1 cellular context compared by ENCODE assay signal in the genomic region with DNA sequence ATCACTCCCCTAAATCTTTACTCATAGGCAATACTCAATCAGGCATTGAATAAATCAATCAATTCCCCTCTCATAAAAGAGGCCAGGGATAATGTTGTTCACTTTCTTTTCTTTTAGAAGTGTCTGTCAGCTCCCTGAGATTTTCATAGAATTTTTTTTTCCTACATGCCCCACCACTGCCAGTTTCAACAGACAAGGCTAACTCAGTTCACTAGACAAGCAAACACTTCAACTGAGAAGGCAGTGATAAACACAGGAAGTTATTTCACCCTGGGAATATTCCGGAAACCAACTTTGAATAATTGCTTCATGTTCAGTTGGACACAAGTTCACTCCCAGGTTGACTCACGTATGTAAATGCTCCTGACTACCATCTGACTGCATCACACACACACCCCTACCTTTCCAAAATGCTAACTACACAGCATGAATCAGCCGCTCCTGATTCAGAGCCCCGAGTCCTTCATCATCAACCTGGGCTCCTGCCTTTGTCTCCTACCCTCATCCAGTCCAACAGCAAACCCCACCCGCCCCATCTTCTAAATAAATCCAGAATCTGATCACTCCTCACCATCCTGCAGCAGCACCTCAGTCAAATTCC.
TF ChIP-seq lines count a peak whose summit lies in the region.

No MANE protein-coding gene starts in this region.

TF ChIP-seq in GM12878, 131 proteins besides CTCF, POLR2A, EP300 and RAD21 (continued from another document):
- TF ChIP-seq MLLT1 (IDR thresholded peaks at IDR 0.05): no peak
- peak; percentile 100 for TF ChIP-seq POU2F2 (IDR thresholded peaks at IDR 0.05; ENCODE audit: borderline replicate concordance, low read depth, low read length)
- TF ChIP-seq, protein P1, sequence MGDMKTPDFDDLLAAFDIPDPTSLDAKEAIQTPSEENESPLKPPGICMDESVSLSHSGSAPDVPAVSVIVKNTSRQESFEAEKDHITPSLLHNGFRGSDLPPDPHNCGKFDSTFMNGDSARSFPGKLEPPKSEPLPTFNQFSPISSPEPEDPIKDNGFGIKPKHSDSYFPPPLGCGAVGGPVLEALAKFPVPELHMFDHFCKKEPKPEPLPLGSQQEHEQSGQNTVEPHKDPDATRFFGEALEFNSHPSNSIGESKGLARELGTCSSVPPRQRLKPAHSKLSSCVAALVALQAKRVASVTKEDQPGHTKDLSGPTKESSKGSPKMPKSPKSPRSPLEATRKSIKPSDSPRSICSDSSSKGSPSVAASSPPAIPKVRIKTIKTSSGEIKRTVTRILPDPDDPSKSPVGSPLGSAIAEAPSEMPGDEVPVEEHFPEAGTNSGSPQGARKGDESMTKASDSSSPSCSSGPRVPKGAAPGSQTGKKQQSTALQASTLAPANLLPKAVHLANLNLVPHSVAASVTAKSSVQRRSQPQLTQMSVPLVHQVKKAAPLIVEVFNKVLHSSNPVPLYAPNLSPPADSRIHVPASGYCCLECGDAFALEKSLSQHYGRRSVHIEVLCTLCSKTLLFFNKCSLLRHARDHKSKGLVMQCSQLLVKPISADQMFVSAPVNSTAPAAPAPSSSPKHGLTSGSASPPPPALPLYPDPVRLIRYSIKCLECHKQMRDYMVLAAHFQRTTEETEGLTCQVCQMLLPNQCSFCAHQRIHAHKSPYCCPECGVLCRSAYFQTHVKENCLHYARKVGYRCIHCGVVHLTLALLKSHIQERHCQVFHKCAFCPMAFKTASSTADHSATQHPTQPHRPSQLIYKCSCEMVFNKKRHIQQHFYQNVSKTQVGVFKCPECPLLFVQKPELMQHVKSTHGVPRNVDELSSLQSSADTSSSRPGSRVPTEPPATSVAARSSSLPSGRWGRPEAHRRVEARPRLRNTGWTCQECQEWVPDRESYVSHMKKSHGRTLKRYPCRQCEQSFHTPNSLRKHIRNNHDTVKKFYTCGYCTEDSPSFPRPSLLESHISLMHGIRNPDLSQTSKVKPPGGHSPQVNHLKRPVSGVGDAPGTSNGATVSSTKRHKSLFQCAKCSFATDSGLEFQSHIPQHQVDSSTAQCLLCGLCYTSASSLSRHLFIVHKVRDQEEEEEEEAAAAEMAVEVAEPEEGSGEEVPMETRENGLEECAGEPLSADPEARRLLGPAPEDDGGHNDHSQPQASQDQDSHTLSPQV (IDR thresholded peaks at IDR 0.05): peak; percentile 64; the same call in 1 of the 2 replicates
- TF ChIP-seq, protein P2, sequence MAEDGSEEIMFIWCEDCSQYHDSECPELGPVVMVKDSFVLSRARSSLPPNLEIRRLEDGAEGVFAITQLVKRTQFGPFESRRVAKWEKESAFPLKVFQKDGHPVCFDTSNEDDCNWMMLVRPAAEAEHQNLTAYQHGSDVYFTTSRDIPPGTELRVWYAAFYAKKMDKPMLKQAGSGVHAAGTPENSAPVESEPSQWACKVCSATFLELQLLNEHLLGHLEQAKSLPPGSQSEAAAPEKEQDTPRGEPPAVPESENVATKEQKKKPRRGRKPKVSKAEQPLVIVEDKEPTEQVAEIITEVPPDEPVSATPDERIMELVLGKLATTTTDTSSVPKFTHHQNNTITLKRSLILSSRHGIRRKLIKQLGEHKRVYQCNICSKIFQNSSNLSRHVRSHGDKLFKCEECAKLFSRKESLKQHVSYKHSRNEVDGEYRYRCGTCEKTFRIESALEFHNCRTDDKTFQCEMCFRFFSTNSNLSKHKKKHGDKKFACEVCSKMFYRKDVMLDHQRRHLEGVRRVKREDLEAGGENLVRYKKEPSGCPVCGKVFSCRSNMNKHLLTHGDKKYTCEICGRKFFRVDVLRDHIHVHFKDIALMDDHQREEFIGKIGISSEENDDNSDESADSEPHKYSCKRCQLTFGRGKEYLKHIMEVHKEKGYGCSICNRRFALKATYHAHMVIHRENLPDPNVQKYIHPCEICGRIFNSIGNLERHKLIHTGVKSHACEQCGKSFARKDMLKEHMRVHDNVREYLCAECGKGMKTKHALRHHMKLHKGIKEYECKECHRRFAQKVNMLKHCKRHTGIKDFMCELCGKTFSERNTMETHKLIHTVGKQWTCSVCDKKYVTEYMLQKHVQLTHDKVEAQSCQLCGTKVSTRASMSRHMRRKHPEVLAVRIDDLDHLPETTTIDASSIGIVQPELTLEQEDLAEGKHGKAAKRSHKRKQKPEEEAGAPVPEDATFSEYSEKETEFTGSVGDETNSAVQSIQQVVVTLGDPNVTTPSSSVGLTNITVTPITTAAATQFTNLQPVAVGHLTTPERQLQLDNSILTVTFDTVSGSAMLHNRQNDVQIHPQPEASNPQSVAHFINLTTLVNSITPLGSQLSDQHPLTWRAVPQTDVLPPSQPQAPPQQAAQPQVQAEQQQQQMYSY (CRISPR knock-in tag; IDR thresholded peaks at IDR 0.05): no peak
- TF ChIP-seq HCFC1 (IDR thresholded peaks at IDR 0.05; ENCODE audit: low read length): no peak
- peak in 1 of 2 experiments; percentile 43; a peak in 1 of 4 replicates for TF ChIP-seq CEBPB (IDR thresholded peaks at IDR 0.05; ENCODE audit: borderline replicate concordance in 1 of 2, low read depth in 2 of 2, low read length in 2 of 2)
- TF ChIP-seq SMC3 (IDR thresholded peaks at IDR 0.05; ENCODE audit: borderline replicate concordance, low read length): 0 out of 2 replicates have a peak, but pooled peaks have one; percentile 7
- peak; percentile 94 for TF ChIP-seq ZNF217 (IDR thresholded peaks at IDR 0.05)
- TF ChIP-seq IRF4 (IDR thresholded peaks at IDR 0.05; ENCODE audit: low read depth, low read length): peak; percentile 93
- no peak for TF ChIP-seq E4F1 (IDR thresholded peaks at IDR 0.05; ENCODE audit: borderline replicate concordance, partially characterized antibody)
- TF ChIP-seq ZNF384 (IDR thresholded peaks at IDR 0.05; ENCODE audit: borderline replicate concordance, low read depth, low read length): peak; percentile 62; the same call in 1 of the 2 replicates
- TF ChIP-seq POLR2AphosphoS2 (IDR thresholded peaks at IDR 0.05; ENCODE audit: low read depth, low read length): no peak; the same call in 1 of the 2 replicates
- no peak; the same call in 1 of the 2 replicates for TF ChIP-seq RB1 (IDR thresholded peaks at IDR 0.05; ENCODE audit: borderline replicate concordance)
- peak; percentile 96 for TF ChIP-seq ATF2 (IDR thresholded peaks at IDR 0.05; ENCODE audit: low read length)
- peak; percentile 52 to 67 for TF ChIP-seq BHLHE40 (IDR thresholded peaks at IDR 0.05; ENCODE audit: borderline replicate concordance in 1 of 2, low read depth in 2 of 2, low read length in 1 of 2)
- peak; percentile 80; the same call in 1 of the 2 replicates for TF ChIP-seq PAX5 (IDR thresholded peaks at IDR 0.05; ENCODE audit: borderline replicate concordance, low read depth, low read length)
- peak; percentile 90 for TF ChIP-seq ZBED1 (IDR thresholded peaks at IDR 0.05; ENCODE audit: borderline replicate concordance)
- peak; percentile 90 for TF ChIP-seq TBL1XR1 (IDR thresholded peaks at IDR 0.05; ENCODE audit: low read depth, low read length)
- 0 out of 2 replicates have a peak, but pooled peaks have one; percentile 17 for TF ChIP-seq ZNF207 (IDR thresholded peaks at IDR 0.05; ENCODE audit: borderline replicate concordance)
- TF ChIP-seq CBX5 (IDR thresholded peaks at IDR 0.05; ENCODE audit: low read depth): 0 out of 2 replicates have a peak, but pooled peaks have one; percentile 61
- TF ChIP-seq SMAD1 (IDR thresholded peaks at IDR 0.05; ENCODE audit: low read depth, partially characterized antibody): peak; percentile 67
- TF ChIP-seq NR2F1 (conservative IDR thresholded peaks at IDR 0.05): peak; percentile 92
